1 cellular context compared by ENCODE assay signal in genomic region chr14:92794547-92794941, GRCh38.
TF ChIP-seq lines count a peak whose summit lies in the region.

No MANE protein-coding gene starts in this region.

TF ChIP-seq in HepG2, 621 proteins besides CTCF, POLR2A, EP300 and RAD21 (continued from another document and continues in another):
- TF ChIP-seq, protein P1, sequence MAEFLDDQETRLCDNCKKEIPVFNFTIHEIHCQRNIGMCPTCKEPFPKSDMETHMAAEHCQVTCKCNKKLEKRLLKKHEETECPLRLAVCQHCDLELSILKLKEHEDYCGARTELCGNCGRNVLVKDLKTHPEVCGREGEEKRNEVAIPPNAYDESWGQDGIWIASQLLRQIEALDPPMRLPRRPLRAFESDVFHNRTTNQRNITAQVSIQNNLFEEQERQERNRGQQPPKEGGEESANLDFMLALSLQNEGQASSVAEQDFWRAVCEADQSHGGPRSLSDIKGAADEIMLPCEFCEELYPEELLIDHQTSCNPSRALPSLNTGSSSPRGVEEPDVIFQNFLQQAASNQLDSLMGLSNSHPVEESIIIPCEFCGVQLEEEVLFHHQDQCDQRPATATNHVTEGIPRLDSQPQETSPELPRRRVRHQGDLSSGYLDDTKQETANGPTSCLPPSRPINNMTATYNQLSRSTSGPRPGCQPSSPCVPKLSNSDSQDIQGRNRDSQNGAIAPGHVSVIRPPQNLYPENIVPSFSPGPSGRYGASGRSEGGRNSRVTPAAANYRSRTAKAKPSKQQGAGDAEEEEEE (CRISPR knock-in tag; IDR thresholded peaks at IDR 0.05; ENCODE audit: borderline replicate concordance): no peak
- TF ChIP-seq SMAD9 (CRISPR knock-in tag; IDR thresholded peaks at IDR 0.05) (no peak), JARID2 (CRISPR knock-in tag; IDR thresholded peaks at IDR 0.05; ENCODE audit: insufficient replicate concordance) (no peak), ZNF704 (CRISPR knock-in tag; IDR thresholded peaks at IDR 0.05; ENCODE audit: borderline replicate concordance) (no peak; the same call in 1 of the 2 replicates), TEAD2 (CRISPR knock-in tag; IDR thresholded peaks at IDR 0.05) (no peak), FOXP1 (IDR thresholded peaks at IDR 0.05) (no peak), FOXP1 (CRISPR knock-in tag; IDR thresholded peaks at IDR 0.05) (no peak), ZMYM4 (CRISPR knock-in tag; IDR thresholded peaks at IDR 0.05) (no peak), NBN (conservative IDR thresholded peaks at IDR 0.05) (no peak), NFKB2 (CRISPR knock-in tag; IDR thresholded peaks at IDR 0.05; ENCODE audit: borderline replicate concordance) (peak; percentile 30; the same call in 1 of the 2 replicates), MAF1 (CRISPR knock-in tag; IDR thresholded peaks at IDR 0.05; ENCODE audit: borderline replicate concordance) (no peak), TIGD3 (CRISPR knock-in tag; IDR thresholded peaks at IDR 0.05; ENCODE audit: borderline replicate concordance) (no peak), RBFOX2 (IDR thresholded peaks at IDR 0.05; ENCODE audit: low read depth, low read length) (no peak), ZKSCAN5 (CRISPR knock-in tag; IDR thresholded peaks at IDR 0.05) (no peak), KLF16 (CRISPR knock-in tag; IDR thresholded peaks at IDR 0.05) (no peak), PATZ1 (CRISPR knock-in tag; IDR thresholded peaks at IDR 0.05) (no peak), JUND (CRISPR knock-in tag; IDR thresholded peaks at IDR 0.05) (no peak), PITX1 (CRISPR knock-in tag; IDR thresholded peaks at IDR 0.05) (no peak), ZBTB4 (CRISPR knock-in tag; IDR thresholded peaks at IDR 0.05; ENCODE audit: borderline replicate concordance) (no peak), ZGPAT (CRISPR knock-in tag; IDR thresholded peaks at IDR 0.05) (no peak), ATF3 (CRISPR knock-in tag; IDR thresholded peaks at IDR 0.05) (no peak), ZNF615 (CRISPR knock-in tag; IDR thresholded peaks at IDR 0.05; ENCODE audit: borderline replicate concordance) (no peak), ZNF737 (CRISPR knock-in tag; IDR thresholded peaks at IDR 0.05; ENCODE audit: borderline replicate concordance) (0 out of 2 replicates have a peak, but pooled peaks have one; percentile 80), MTF2 (CRISPR knock-in tag; IDR thresholded peaks at IDR 0.05; ENCODE audit: borderline replicate concordance) (no peak), HIVEP1 (CRISPR knock-in tag; IDR thresholded peaks at IDR 0.05) (no peak), ZNF546 (CRISPR knock-in tag; conservative IDR thresholded peaks at IDR 0.05) (no peak; the same call in 1 of the 2 replicates), ZFY (CRISPR knock-in tag; IDR thresholded peaks at IDR 0.05) (peak; percentile 48), PAX8 (CRISPR knock-in tag; IDR thresholded peaks at IDR 0.05; ENCODE audit: borderline replicate concordance) (peak; percentile 32; the same call in 1 of the 2 replicates), HNRNPH1 (optimal IDR thresholded peaks at IDR 0.05; ENCODE audit: low read depth, low read length) (no peak), FOXK2 (IDR thresholded peaks at IDR 0.05) (no peak), ZKSCAN1 (IDR thresholded peaks at IDR 0.05; ENCODE audit: low read length) (no peak), ZBTB34 (CRISPR knock-in tag; IDR thresholded peaks at IDR 0.05) (no peak), EHMT2 (IDR thresholded peaks at IDR 0.05; ENCODE audit: borderline replicate concordance, low read depth, low read length) (no peak)
- TF ChIP-seq, protein P2, sequence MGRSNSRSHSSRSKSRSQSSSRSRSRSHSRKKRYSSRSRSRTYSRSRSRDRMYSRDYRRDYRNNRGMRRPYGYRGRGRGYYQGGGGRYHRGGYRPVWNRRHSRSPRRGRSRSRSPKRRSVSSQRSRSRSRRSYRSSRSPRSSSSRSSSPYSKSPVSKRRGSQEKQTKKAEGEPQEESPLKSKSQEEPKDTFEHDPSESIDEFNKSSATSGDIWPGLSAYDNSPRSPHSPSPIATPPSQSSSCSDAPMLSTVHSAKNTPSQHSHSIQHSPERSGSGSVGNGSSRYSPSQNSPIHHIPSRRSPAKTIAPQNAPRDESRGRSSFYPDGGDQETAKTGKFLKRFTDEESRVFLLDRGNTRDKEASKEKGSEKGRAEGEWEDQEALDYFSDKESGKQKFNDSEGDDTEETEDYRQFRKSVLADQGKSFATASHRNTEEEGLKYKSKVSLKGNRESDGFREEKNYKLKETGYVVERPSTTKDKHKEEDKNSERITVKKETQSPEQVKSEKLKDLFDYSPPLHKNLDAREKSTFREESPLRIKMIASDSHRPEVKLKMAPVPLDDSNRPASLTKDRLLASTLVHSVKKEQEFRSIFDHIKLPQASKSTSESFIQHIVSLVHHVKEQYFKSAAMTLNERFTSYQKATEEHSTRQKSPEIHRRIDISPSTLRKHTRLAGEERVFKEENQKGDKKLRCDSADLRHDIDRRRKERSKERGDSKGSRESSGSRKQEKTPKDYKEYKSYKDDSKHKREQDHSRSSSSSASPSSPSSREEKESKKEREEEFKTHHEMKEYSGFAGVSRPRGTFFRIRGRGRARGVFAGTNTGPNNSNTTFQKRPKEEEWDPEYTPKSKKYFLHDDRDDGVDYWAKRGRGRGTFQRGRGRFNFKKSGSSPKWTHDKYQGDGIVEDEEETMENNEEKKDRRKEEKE (IDR thresholded peaks at IDR 0.05): no peak
- TF ChIP-seq, protein P3, sequence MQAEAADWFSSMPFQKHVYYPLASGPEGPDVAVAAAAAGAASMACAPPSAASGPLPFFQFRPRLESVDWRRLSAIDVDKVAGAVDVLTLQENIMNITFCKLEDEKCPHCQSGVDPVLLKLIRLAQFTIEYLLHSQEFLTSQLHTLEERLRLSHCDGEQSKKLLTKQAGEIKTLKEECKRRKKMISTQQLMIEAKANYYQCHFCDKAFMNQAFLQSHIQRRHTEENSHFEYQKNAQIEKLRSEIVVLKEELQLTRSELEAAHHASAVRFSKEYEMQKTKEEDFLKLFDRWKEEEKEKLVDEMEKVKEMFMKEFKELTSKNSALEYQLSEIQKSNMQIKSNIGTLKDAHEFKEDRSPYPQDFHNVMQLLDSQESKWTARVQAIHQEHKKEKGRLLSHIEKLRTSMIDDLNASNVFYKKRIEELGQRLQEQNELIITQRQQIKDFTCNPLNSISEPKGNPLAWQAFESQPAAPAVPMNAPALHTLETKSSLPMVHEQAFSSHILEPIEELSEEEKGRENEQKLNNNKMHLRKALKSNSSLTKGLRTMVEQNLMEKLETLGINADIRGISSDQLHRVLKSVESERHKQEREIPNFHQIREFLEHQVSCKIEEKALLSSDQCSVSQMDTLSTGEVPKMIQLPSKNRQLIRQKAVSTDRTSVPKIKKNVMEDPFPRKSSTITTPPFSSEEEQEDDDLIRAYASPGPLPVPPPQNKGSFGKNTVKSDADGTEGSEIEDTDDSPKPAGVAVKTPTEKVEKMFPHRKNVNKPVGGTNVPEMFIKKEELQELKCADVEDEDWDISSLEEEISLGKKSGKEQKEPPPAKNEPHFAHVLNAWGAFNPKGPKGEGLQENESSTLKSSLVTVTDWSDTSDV (CRISPR knock-in tag; IDR thresholded peaks at IDR 0.05): no peak
